ENCODE assay signal across 10 cellular contexts in the genomic region with DNA sequence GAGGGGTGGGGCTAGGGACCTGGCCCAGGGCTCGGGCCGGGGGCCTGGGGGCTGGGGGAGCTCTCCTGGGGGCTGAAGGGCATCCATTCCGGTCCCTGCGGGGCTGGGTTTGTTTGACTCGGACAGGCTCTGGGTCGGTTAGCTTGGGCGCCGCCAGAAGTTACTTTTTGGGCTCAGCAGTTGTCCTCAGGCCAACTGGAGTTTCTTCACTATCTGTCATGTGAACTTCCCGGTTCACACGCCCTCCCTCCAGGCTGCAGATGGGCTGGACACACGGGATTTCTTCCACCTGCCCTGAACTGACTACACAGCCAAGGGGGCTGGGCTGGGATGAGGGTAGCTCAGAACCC. TPM values are rescaled to one million over a fixed set of nuclear protein-coding genes. Genes with fewer than 3 reads are reported as not detected.
DNase-seq lines count a peak whose midpoint lies in the region; ATAC-seq and TF ChIP-seq lines count a peak whose summit lies in the region.
"Had no signal": no experiment of that assay in that cellular context is flagged by ENCODE, and none has a peak within 500 bp of the region (broad histone marks: within the 10 kb centered on the region; RNA-seq: fewer than 3 reads in every experiment).

No MANE protein-coding gene starts in this region.

- TF ChIP-seq CTCF in PC-3 (conservative IDR thresholded peaks at IDR 0.05; ENCODE audit: low read depth, low read length) (no peak), esophagus squamous epithelium (IDR thresholded peaks at IDR 0.05) (no peak), mucosa of descending colon (IDR thresholded peaks at IDR 0.05) (no peak), upper lobe of right lung (IDR thresholded peaks at IDR 0.05) (no peak)

- TF ChIP-seq POLR2A in esophagus squamous epithelium (IDR thresholded peaks at IDR 0.05) = no peak

- H3K27me3 ChIP-seq in PC-3 (ENCODE audit: low read length) (no peaks in the 10 kb centered on the region), esophagus squamous epithelium (no peaks in the 10 kb centered on the region), upper lobe of right lung (no peaks in the 10 kb centered on the region)

- intact Hi-C loops in PC-3 (cut with micrococcal nuclease) (loop anchor here (1.0 kb wide), 1 partner anchor 17 kb away; a partner anchor contains a TSS), esophagus squamous epithelium (cut with DNase I) (no loop called here), mucosa of descending colon (cut with DNase I, micrococcal nuclease) (no loop called here), upper lobe of right lung (cut with DNase I) (no loop called here)

- DNase-seq in PC-3 (peak; percentile 52), esophagus squamous epithelium (lab: John Stamatoyannopoulos, UW) (no peak), mucosa of descending colon (peak in 1 of 3 donors; percentile 38), upper lobe of right lung (no peak), NCI-H2196 (lab: John Stamatoyannopoulos, UW; ENCODE audit: unreplicated experiment) (no peak), SHP77 (lab: John Stamatoyannopoulos, UW) (no peak), activated gamma-delta T cell (lab: John Stamatoyannopoulos, UW) (no peak)
- no peak for DNase-seq in activated CD8-positive, alpha-beta memory T cell treated with anti-CD3 and anti-CD28 coated beads, Interleukin-2, amount 50 U/mL, for 48 hours
- DNase-seq: caudate nucleus, NCI-H69 had no signal

- no peaks in the 10 kb centered on the region for H3K9me2 ChIP-seq in PC-3 (replicated peaks; ENCODE audit: low read length)

- H3K4me3 ChIP-seq in PC-3 (ENCODE audit: low read length) (peak overlapping the region; percentile 46; the same call in 1 of the 2 replicates), esophagus squamous epithelium (peak overlapping the region in 2 of 4 donors; percentile 23 to 55), mucosa of descending colon (no peak overlapping the region), upper lobe of right lung (peak overlapping the region; percentile 38)

- H4K20me1 ChIP-seq in PC-3 (ENCODE audit: low read length) = no peaks in the 10 kb centered on the region

- H3K4me1 ChIP-seq in PC-3 (ENCODE audit: insufficient read depth, low read length) (peaks cover 40% of the 10 kb centered on the region), esophagus squamous epithelium (peaks cover 34 to 55% (median 47%) of the 10 kb centered on the region in 3 donors), mucosa of descending colon (ENCODE audit: low read depth) (peaks cover 29% of the 10 kb centered on the region), upper lobe of right lung (peaks cover 29% of the 10 kb centered on the region)

- peaks cover 39% of the 10 kb centered on the region for H3K79me2 ChIP-seq in PC-3 (ENCODE audit: low read length)

- BruUV-seq in PC-3 (replicated peaks; lab: Mats Ljungman, UMichigan) = no TSS peak

- no peak overlapping the region; the same call in 1 of the 2 replicates for H3K9ac ChIP-seq in PC-3 (ENCODE audit: low read length)

- H3F3A ChIP-seq in PC-3 (ENCODE audit: low read length, unreplicated experiment) = no peaks in the 10 kb centered on the region

- 33 to 40% methylated on average over 1 to 3 of the region's 11 CpGs for WGBS in esophagus squamous epithelium, 2 donors

- peaks cover 27% of the 10 kb centered on the region for H3K36me3 ChIP-seq in PC-3 (ENCODE audit: low read depth, low read length)
- peaks cover 15 to 62% (median 43%) of the 10 kb centered on the region in 3 donors for H3K36me3 ChIP-seq in esophagus squamous epithelium
- H3K36me3 ChIP-seq in mucosa of descending colon (ENCODE audit: low read depth) = peaks cover 5% of the 10 kb centered on the region
- H3K36me3 ChIP-seq in upper lobe of right lung = peaks cover 44% of the 10 kb centered on the region

- CTCF ChIA-PET in PC-3 (lab: Charles Lee) = interaction anchor here (0.6 to 1.3 kb wide), 5 partner anchors 35 to 50 kb away, joined by 4 to 10 read pairs (median 5); a partner anchor contains a TSS

- H3K27ac ChIP-seq in PC-3 (ENCODE audit: low read length) (peak overlapping the region; percentile 97), esophagus squamous epithelium (peak overlapping the region; percentile 47 to 97 (median 84)), upper lobe of right lung (peak overlapping the region; percentile 63)

- no peak overlapping the region for H2AFZ ChIP-seq in PC-3 (ENCODE audit: low read length)

- peak; percentile 4 for ATAC-seq in PC-3
- ATAC-seq in mucosa of descending colon = peak; percentile 0
- ATAC-seq in upper lobe of right lung = no peak

- no peaks in the 10 kb centered on the region for H3K9me3 ChIP-seq in PC-3 (ENCODE audit: low read length)
- no peaks in the 10 kb centered on the region for H3K9me3 ChIP-seq in esophagus squamous epithelium
- no peaks in the 10 kb centered on the region for H3K9me3 ChIP-seq in mucosa of descending colon
- H3K9me3 ChIP-seq in upper lobe of right lung = no peaks in the 10 kb centered on the region

- peak overlapping the region; percentile 70 for H3K4me2 ChIP-seq in PC-3 (ENCODE audit: low read length)

- POLR2A ChIA-PET in PC-3 (lab: Charles Lee; ENCODE audit: unreplicated experiment) = interaction anchor here (0.6 to 1.2 kb wide), 4 partner anchors 17 to 170 kb away, joined by 4 to 23 read pairs (median 10); a partner anchor contains a TSS

RNA-seq across cellular contexts. Expression of a gene that starts 3.8 kb away (rescaled TPM):
- total RNA-seq in PC-3 (2014; rRNA removed) (267 and 284 TPM in 2 replicates), esophagus squamous epithelium (10 to 100 TPM; 39.8 to 53.7 (median 45.0) TPM), mucosa of descending colon (100 to 1,000 TPM in 1 of 3 donors, 10 to 100 TPM in 2; 82.2 to 168 (median 89.5) TPM), upper lobe of right lung (178 TPM)

RNA-seq across cellular contexts. Expression of a gene that starts 5.5 kb away (rescaled TPM):
- total RNA-seq in PC-3 (2014; rRNA removed) (30.6 and 40.1 TPM in 2 replicates), esophagus squamous epithelium (10 to 100 TPM in 2 of 4 donors, 1 to 10 TPM in 2; 3.8 to 12.9 (median 8.6) TPM), mucosa of descending colon (10 to 100 TPM in 2 of 3 donors, 1 to 10 TPM in 1; 8.3 to 12.4 (median 11.7) TPM), upper lobe of right lung (10.4 TPM)

RNA-seq across cellular contexts. Expression of a gene that starts 14.9 kb away (rescaled TPM):
- total RNA-seq in PC-3 (2014; rRNA removed) (1.7 and 2.6 TPM in 2 replicates), esophagus squamous epithelium (under 1 TPM in 2 of 4 donors, not detected in 2; 0.40 to 0.95 TPM), mucosa of descending colon (1 to 10 TPM; 1.2 to 6.5 (median 3.4) TPM), upper lobe of right lung (2.6 TPM)

RNA-seq across cellular contexts. Expression of a gene that starts 17.4 kb away (rescaled TPM):
- 163 and 211 TPM in 2 replicates for total RNA-seq in PC-3 (2014; rRNA removed)
- total RNA-seq in esophagus squamous epithelium = 10 to 100 TPM; 43.0 to 83.6 (median 75.9) TPM
- 100 to 1,000 TPM in 1 of 3 donors, 10 to 100 TPM in 2; 78.6 to 122 (median 98.5) TPM for total RNA-seq in mucosa of descending colon
- total RNA-seq in upper lobe of right lung = 54.2 TPM

RNA-seq across cellular contexts. Expression of a gene that starts 20.1 kb away (rescaled TPM):
- total RNA-seq in PC-3 (2014; rRNA removed) (52.1 and 71.6 TPM in 2 replicates), esophagus squamous epithelium (10 to 100 TPM; 28.4 to 51.0 (median 35.2) TPM), mucosa of descending colon (10 to 100 TPM; 54.2 to 63.7 (median 60.8) TPM), upper lobe of right lung (36.3 TPM)
